ENCODE assay signal across 14 cellular contexts in genomic region chr1:91745649-91746383, GRCh38.
DNase-seq lines count a peak whose midpoint lies in the region; ATAC-seq, FAIRE-seq and TF ChIP-seq lines count a peak whose summit lies in the region.
"Had no signal": no experiment of that assay in that cellular context is flagged by ENCODE, and none has a peak within 500 bp of the region (broad histone marks: within the 10 kb centered on the region; RNA-seq: fewer than 3 reads in every experiment).

No MANE protein-coding gene starts in this region.

- no peaks in the 10 kb centered on the region for H3K27me3 ChIP-seq in endothelial cell of umbilical vein (ENCODE audit: control insufficient read depth in 2 of 2, insufficient read depth in 2 of 2, low read length in 2 of 2)
- no peaks in the 10 kb centered on the region for H3K27me3 ChIP-seq in liver (ENCODE audit: control insufficient read depth in 4 of 4, insufficient read depth in 4 of 4, low read length in 3 of 4)
- H3K27me3 ChIP-seq in subcutaneous abdominal adipose tissue (ENCODE audit: control insufficient read depth in 5 of 5, insufficient read depth in 4 of 5, low read length in 5 of 5) = no peaks in the 10 kb centered on the region

- TF ChIP-seq RAD21 in liver (IDR thresholded peaks at IDR 0.05) = peak in 1 of 2 donors; percentile 14

- ATAC-seq in GM21737 (IDR thresholded peaks at IDR 0.05; ENCODE audit: unreplicated experiment) (no peak), GM18870 (IDR thresholded peaks at IDR 0.05; ENCODE audit: unreplicated experiment) (no peak), HG02885 (IDR thresholded peaks at IDR 0.05; ENCODE audit: poor library complexity, unreplicated experiment) (no peak)

- TF ChIP-seq POLR2A in endothelial cell of umbilical vein (IDR thresholded peaks at IDR 0.05; ENCODE audit: low read depth, low read length) = no peak

- DNase-seq in RWPE1 (ENCODE audit: low spot score) (peak; percentile 62), endothelial cell of umbilical vein (ENCODE audit: low read depth, low spot score) (peak; percentile 42), globus pallidus (ENCODE audit: low spot score) (no peak)
- DNase-seq: activated CD4-positive, alpha-beta T cell treated with anti-CD3 and anti-CD28 coated beads for 48 hours; CD4-positive, alpha-beta T cell; NCI-H1436 treated with DMSO at 0.1 percent for 48 hours; NCI-H2171 treated with DMSO at 0.1 percent for 48 hours; stimulated activated CD4-positive, alpha-beta T cell treated with anti-CD3 and anti-CD28 coated beads, Interleukin-15, amount 100 ng/mL, for 24 hours had no signal

- H3K9me3 ChIP-seq in endothelial cell of umbilical vein (replicated peaks; ENCODE audit: control insufficient read depth, insufficient read depth, low read length) (no peaks in the 10 kb centered on the region), liver (ENCODE audit: control insufficient read depth in 4 of 4, low read length in 3 of 4) (no peaks in the 10 kb centered on the region), subcutaneous abdominal adipose tissue (ENCODE audit: control insufficient read depth in 5 of 5, low read length in 5 of 5) (peaks cover 0 to 7% (median 0%) of the 10 kb centered on the region in 5 donors)

- H3K27ac ChIP-seq in RWPE1 (no peak overlapping the region), endothelial cell of umbilical vein (ENCODE audit: insufficient read depth, low read depth, low read length) (no peak overlapping the region), liver (ENCODE audit: low read depth in 1 of 2, low read length in 2 of 2) (peak overlapping the region; percentile 83 to 89), subcutaneous abdominal adipose tissue (ENCODE audit: low read depth, low read length) (peak overlapping the region; percentile 80)

- FAIRE-seq in endothelial cell of umbilical vein (lab: Jason Lieb, UNC) = no peak
- FAIRE-seq: G401.6 had no signal

- H3K4me1 ChIP-seq in endothelial cell of umbilical vein (ENCODE audit: control insufficient read depth, extremely low read depth, insufficient read depth, low read length) = peaks cover 2% of the 10 kb centered on the region
- peaks cover 7 to 49% (median 37%) of the 10 kb centered on the region in 4 donors for H3K4me1 ChIP-seq in liver (ENCODE audit: control insufficient read depth in 4 of 4, insufficient read depth in 4 of 4, low read length in 3 of 4)
- H3K4me1 ChIP-seq in subcutaneous abdominal adipose tissue (ENCODE audit: control insufficient read depth in 5 of 5, insufficient read depth in 5 of 5, low read length in 5 of 5) = peaks cover 7 to 56% (median 53%) of the 10 kb centered on the region in 5 donors

- no peaks in the 10 kb centered on the region for H3K36me3 ChIP-seq in endothelial cell of umbilical vein (ENCODE audit: control insufficient read depth in 2 of 2, extremely low read depth in 1 of 2, insufficient read depth in 2 of 2, low read length in 2 of 2)
- H3K36me3 ChIP-seq in liver (ENCODE audit: control insufficient read depth in 4 of 4, insufficient read depth in 3 of 4, low read depth in 1 of 4, low read length in 3 of 4) = no peaks in the 10 kb centered on the region
- H3K36me3 ChIP-seq in subcutaneous abdominal adipose tissue (ENCODE audit: control insufficient read depth in 5 of 5, insufficient read depth in 5 of 5, low read length in 5 of 5) = peaks cover 6 to 15% (median 9%) of the 10 kb centered on the region in 5 donors

- no TSS peak for BruUV-seq in endothelial cell of umbilical vein (replicated peaks; lab: Mats Ljungman, UMichigan)

- no peak overlapping the region for H3K4me3 ChIP-seq in endothelial cell of umbilical vein (replicated peaks in 1 of 3; ENCODE audit: insufficient read depth in 1 of 3, low read depth in 1 of 3, low read length in 3 of 3)
- no peak overlapping the region for H3K4me3 ChIP-seq in liver (ENCODE audit: low read depth in 1 of 3, low read length in 3 of 3)
- no peak overlapping the region for H3K4me3 ChIP-seq in subcutaneous abdominal adipose tissue (ENCODE audit: low read depth in 1 of 5, low read length in 5 of 5)

- POLR2A ChIA-PET in RWPE1 (lab: Yijun Ruan, JAX; ENCODE audit: low non-redundant PET) (no interaction called here), endothelial cell of umbilical vein (lab: Charles Lee) (no interaction called here)

- no peak for TF ChIP-seq CTCF in RWPE1 (conservative IDR thresholded peaks at IDR 0.05; ENCODE audit: low read depth)
- no peak for TF ChIP-seq CTCF in endothelial cell of umbilical vein (IDR thresholded peaks at IDR 0.05; ENCODE audit: extremely low read depth in 1 of 2, insufficient read depth in 1 of 2, low read depth in 1 of 2, low read length in 2 of 2)
- TF ChIP-seq CTCF in liver (IDR thresholded peaks at IDR 0.05; ENCODE audit: low read depth, low read length, missing input control) = no peak

- H3K9me1 ChIP-seq in endothelial cell of umbilical vein (replicated peaks; ENCODE audit: control insufficient read depth, extremely low read depth, insufficient read depth, low read length) = no peaks in the 10 kb centered on the region

- H3K9ac ChIP-seq in endothelial cell of umbilical vein (replicated peaks; ENCODE audit: extremely low read depth, insufficient read depth, low read length) (no peak overlapping the region), liver (ENCODE audit: low read depth in 1 of 2, low read length in 2 of 2) (no peak overlapping the region), subcutaneous abdominal adipose tissue (ENCODE audit: low read length in 5 of 5) (peak overlapping the region in 1 of 5 donors; percentile 38)

- dilution Hi-C loops in endothelial cell of umbilical vein (cut with MboI; ENCODE audit: extremely low pct_ligation_motif_present, low sequenced_read_pairs) = no loop called here

- H4K20me1 ChIP-seq in endothelial cell of umbilical vein (replicated peaks; ENCODE audit: control insufficient read depth, extremely low read depth, insufficient read depth, low read length) = no peaks in the 10 kb centered on the region

- intact Hi-C loops in endothelial cell of umbilical vein (cut with micrococcal nuclease) = no loop called here

- no peak overlapping the region for H2AFZ ChIP-seq in endothelial cell of umbilical vein (ENCODE audit: low read depth, low read length)

- CTCF ChIA-PET in RWPE1 (lab: Yijun Ruan, JAX) = interaction anchor here (0.6 to 0.7 kb wide), 2 partner anchors 521 to 1030 kb away, joined by 3 read pairs; no protein-coding TSS in a partner anchor
- CTCF ChIA-PET in endothelial cell of umbilical vein (lab: Charles Lee) = no interaction called here

- no peaks in the 10 kb centered on the region for H3K79me2 ChIP-seq in endothelial cell of umbilical vein (ENCODE audit: control insufficient read depth, insufficient read depth, low read length)

- H3K4me2 ChIP-seq in endothelial cell of umbilical vein (ENCODE audit: insufficient read depth, low read length) = no peak overlapping the region

- 27% methylated on average over 5 of the region's 5 CpGs for WGBS in liver

TF ChIP-seq in endothelial cell of umbilical vein, 7 proteins besides CTCF, POLR2A, EP300 and RAD21:
- no peak for TF ChIP-seq POLR2AphosphoS5 (IDR thresholded peaks at IDR 0.05; ENCODE audit: insufficient read depth, low read depth, low read length)
- TF ChIP-seq JUN (IDR thresholded peaks at IDR 0.05; ENCODE audit: borderline replicate concordance, insufficient read depth, insufficient read length, low read depth) = no peak
- TF ChIP-seq GATA2 (IDR thresholded peaks at IDR 0.05; ENCODE audit: insufficient read depth, insufficient read length, low read depth, low read length) = no peak
- TF ChIP-seq FOS (IDR thresholded peaks at IDR 0.05; ENCODE audit: borderline replicate concordance, insufficient read depth, low read length) = no peak
- no peak for TF ChIP-seq MAX (IDR thresholded peaks at IDR 0.05; ENCODE audit: insufficient read depth, insufficient read length)
- TF ChIP-seq EZH2 (IDR thresholded peaks at IDR 0.05; ENCODE audit: borderline replicate concordance, low read depth, low read length, severe bottlenecking) = no peak
- TF ChIP-seq MYC (IDR thresholded peaks at IDR 0.05; ENCODE audit: low read depth, low read length) = no peak

TF ChIP-seq in liver, 16 proteins besides CTCF, POLR2A, EP300 and RAD21:
- TF ChIP-seq HNF4A (conservative IDR thresholded peaks at IDR 0.05) (no peak), ZBTB33 (IDR thresholded peaks at IDR 0.05) (peak; percentile 25), FOXA1 (IDR thresholded peaks at IDR 0.05) (peak; percentile 37), EGR1 (IDR thresholded peaks at IDR 0.05; ENCODE audit: low read depth in 2 of 2) (peak in 1 of 2 donors; percentile 3), JUND (IDR thresholded peaks at IDR 0.05) (no peak), NR2F2 (IDR thresholded peaks at IDR 0.05) (no peak), FOXA2 (IDR thresholded peaks at IDR 0.05) (peak; percentile 66), YY1 (IDR thresholded peaks at IDR 0.05) (no peak)

Comparison
In these comparisons a context has a peak if more than half of its experiments do, and no peak if none do; other contexts are left out.
1. H3K27ac ChIP-seq: peak in liver (2 of 2) and subcutaneous abdominal adipose tissue (single experiment); none in RWPE1 (single experiment) and endothelial cell of umbilical vein (single experiment).